ENCODE assay signal across 22 cellular contexts in the genomic region with DNA sequence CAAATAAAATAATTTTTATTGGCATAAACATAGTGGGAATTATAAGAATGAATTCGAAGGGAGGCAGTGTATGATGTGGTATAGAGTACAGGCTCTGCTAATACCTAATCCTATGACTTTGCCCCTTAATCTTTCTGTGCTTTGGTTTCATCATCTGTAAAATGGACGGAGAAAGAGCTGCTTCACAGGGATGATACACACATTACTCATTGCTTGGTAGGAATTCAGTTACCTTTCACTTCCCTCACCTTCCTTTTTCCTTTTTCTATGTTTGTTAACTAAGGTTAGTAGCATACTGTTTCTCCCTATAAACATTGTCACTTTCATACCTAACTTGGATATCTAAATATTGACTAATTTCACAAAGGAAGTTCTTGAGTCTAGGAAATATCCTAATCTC. TPM values are rescaled to one million over a fixed set of nuclear protein-coding genes. Genes with fewer than 3 reads are reported as not detected.
DNase-seq lines count a peak whose midpoint lies in the region; ATAC-seq and TF ChIP-seq lines count a peak whose summit lies in the region.
"Had no signal": no experiment of that assay in that cellular context is flagged by ENCODE, and none has a peak within 500 bp of the region (broad histone marks: within the 10 kb centered on the region; RNA-seq: fewer than 3 reads in every experiment).

No MANE protein-coding gene starts in this region.

- CTCF ChIA-PET in activated naive CD4-positive, alpha-beta T cell treated with anti-CD3 and anti-CD28 coated beads for 36 hours (lab: Charles Lee) = no interaction called here

- DNase-seq in HT1080 (ENCODE audit: low read depth) (peak; percentile 30), RKO (ENCODE audit: low spot score) (peak; percentile 15), epithelial cell of esophagus (ENCODE audit: low read depth) (peak; percentile 65), renal cortical epithelial cell (ENCODE audit: low read depth) (peak; percentile 6), H7 (no peak)
- DNase-seq in activated naive CD4-positive, alpha-beta T cell treated with anti-CD3 and anti-CD28 coated beads for 36 hours = no peak
- DNase-seq: C1 segment of cervical spinal cord; CD4-positive, alpha-beta memory T cell; COR-L47; DMS53; HCEC 1CT; KBM-7; MG63; NCI-H2029; NCI-H526 treated with DMSO at 0.1 percent for 48 hours; Peyer's patch; Right ventricle myocardium superior; T-helper 1 cell had no signal

- no peaks in the 10 kb centered on the region for H3K4me1 Mint-ChIP-seq in activated naive CD4-positive, alpha-beta T cell treated with anti-CD3 and anti-CD28 coated beads for 36 hours (ENCODE audit: low read depth)
- H3K4me1 Mint-ChIP-seq: CD4-positive, alpha-beta memory T cell; GM23338 had no signal

- no peak overlapping the region for H3K4me3 Mint-ChIP-seq in activated naive CD4-positive, alpha-beta T cell treated with anti-CD3 and anti-CD28 coated beads for 36 hours
- H3K4me3 Mint-ChIP-seq: CD4-positive, alpha-beta memory T cell; GM23338 had no signal

- H3K36me3 ChIP-seq in H7 (replicated peaks; ENCODE audit: control insufficient read depth, insufficient read depth, low read length) = no peaks in the 10 kb centered on the region
- H3K36me3 ChIP-seq: MG63, Peyer's patch, SJSA1 had no signal

- H3K4me3 ChIP-seq in epithelial cell of esophagus (ENCODE audit: low read length) (no peak overlapping the region), H7 (ENCODE audit: insufficient read depth, low read depth, low read length) (no peak overlapping the region)
- H3K4me3 ChIP-seq: A549, GM23338, MG63, Peyer's patch, SJSA1 had no signal

- intact Hi-C loops in activated naive CD4-positive, alpha-beta T cell treated with anti-CD3 and anti-CD28 coated beads for 36 hours (cut with micrococcal nuclease) = no loop called here

- H3K27ac Mint-ChIP-seq in activated naive CD4-positive, alpha-beta T cell treated with anti-CD3 and anti-CD28 coated beads for 36 hours = no peak overlapping the region
- H3K27ac Mint-ChIP-seq: CD4-positive, alpha-beta memory T cell; GM23338 had no signal

- no peaks in the 10 kb centered on the region for H3K27me3 ChIP-seq in H7 (ENCODE audit: control insufficient read depth, insufficient read depth, low read length)
- H3K27me3 ChIP-seq: MG63, Peyer's patch, SJSA1 had no signal

- ATAC-seq in GM18520 (IDR thresholded peaks at IDR 0.05; ENCODE audit: unreplicated experiment) = no peak
- ATAC-seq: A549, GM23338 had no signal

- TF ChIP-seq CTCF in epithelial cell of esophagus (IDR thresholded peaks at IDR 0.05; ENCODE audit: insufficient read depth, low read depth, low read length, missing control alignments) = no peak

- H3K36me3 Mint-ChIP-seq in activated naive CD4-positive, alpha-beta T cell treated with anti-CD3 and anti-CD28 coated beads for 36 hours (ENCODE audit: low read depth) = no peaks in the 10 kb centered on the region
- H3K36me3 Mint-ChIP-seq: CD4-positive, alpha-beta memory T cell had no signal

- H3K9me3 Mint-ChIP-seq in activated naive CD4-positive, alpha-beta T cell treated with anti-CD3 and anti-CD28 coated beads for 36 hours = no peaks in the 10 kb centered on the region
- H3K9me3 Mint-ChIP-seq: CD4-positive, alpha-beta memory T cell; GM23338 had no signal

- no peaks in the 10 kb centered on the region for H3K27me3 Mint-ChIP-seq in activated naive CD4-positive, alpha-beta T cell treated with anti-CD3 and anti-CD28 coated beads for 36 hours (ENCODE audit: low read depth)
- H3K27me3 Mint-ChIP-seq: CD4-positive, alpha-beta memory T cell had no signal

RNA-seq across cellular contexts. Expression of gene LEKR1, which starts 36.2 kb away (rescaled TPM):
- 0.20 TPM in 1 of 2 replicates, not detected in the other for total RNA-seq in HT1080 (2014; rRNA removed; shearing (Covaris generic))
- not detected in 2 replicates for polyA plus RNA-seq in HT1080 (2015; cell fraction: cytosol; rRNA removed)
- polyA plus RNA-seq in HT1080 (2015; cell fraction: nucleus; rRNA removed) = not detected in 2 replicates
- 1.0 and 1.4 TPM in 2 replicates for total RNA-seq in renal cortical epithelial cell
- total RNA-seq in activated naive CD4-positive, alpha-beta T cell treated with anti-CD3 and anti-CD28 coated beads for 36 hours = under 1 TPM; 0.43 to 0.77 TPM
- 0.38 TPM in 1 of 2 replicates, not detected in the other for total RNA-seq in H7 (2014; rRNA removed; shearing (Covaris generic))
- total RNA-seq: GM23338 had no signal
- polyA plus RNA-seq: GM23338 had no signal

Comparison
In these comparisons a context has a peak if more than half of its experiments do, and no peak if none do; other contexts are left out.
1. DNase-seq: peak in HT1080 (single experiment), RKO (single experiment), epithelial cell of esophagus (single experiment) and renal cortical epithelial cell (single experiment); none in activated naive CD4-positive, alpha-beta T cell treated with anti-CD3 and anti-CD28 coated beads for 36 hours (single experiment) and H7 (single experiment).